In the genomic region with DNA sequence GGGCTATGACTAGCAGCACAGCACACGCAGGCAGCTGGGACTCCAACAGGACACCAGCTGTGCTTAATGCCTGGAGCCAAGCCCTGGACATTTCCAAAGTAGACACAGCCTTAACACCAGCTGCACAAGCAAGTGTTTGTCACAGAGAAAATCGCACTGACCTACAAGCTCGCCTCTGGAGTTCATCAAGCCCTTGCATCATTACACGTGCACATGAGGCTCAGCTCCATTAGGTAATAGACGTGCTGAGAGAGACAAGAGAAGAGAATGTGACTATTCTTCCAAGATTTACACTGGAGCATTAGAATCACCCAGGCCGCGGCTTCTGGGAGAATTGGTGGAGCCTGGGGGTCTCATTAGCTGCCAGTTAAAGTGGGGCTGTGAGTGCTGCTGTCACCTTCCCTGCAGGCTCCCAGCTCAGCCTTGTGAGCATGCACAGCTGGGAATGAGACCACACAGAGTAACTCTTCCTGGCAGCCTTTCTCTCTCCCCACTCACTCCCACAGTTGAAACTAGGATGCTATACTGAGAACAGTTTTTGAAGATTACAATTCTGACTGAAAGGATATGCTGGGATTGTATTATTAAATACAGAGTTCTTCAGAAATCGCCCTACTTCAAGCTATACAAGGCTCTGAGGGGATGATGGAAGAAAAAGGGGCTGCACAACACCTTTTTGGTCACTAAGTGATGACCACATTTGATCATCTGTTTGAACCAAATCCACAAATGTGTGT, we compare ENCODE assay signal across 1 cellular context.
TF ChIP-seq lines count a peak whose summit lies in the region.

No MANE protein-coding gene starts in this region.

TF ChIP-seq in H1, 55 proteins besides CTCF, POLR2A, EP300 and RAD21:
- TF ChIP-seq SAP30 (IDR thresholded peaks at IDR 0.05; ENCODE audit: insufficient read depth, insufficient replicate concordance, low read length) (no peak), BRCA1 (IDR thresholded peaks at IDR 0.05; ENCODE audit: low read depth, low read length) (no peak), SP2 (IDR thresholded peaks at IDR 0.05; ENCODE audit: low read length) (no peak), ASH2L (IDR thresholded peaks at IDR 0.05; ENCODE audit: low read length) (no peak), CHD1 (IDR thresholded peaks at IDR 0.05; ENCODE audit: low read depth, low read length) (no peak), MAFK (IDR thresholded peaks at IDR 0.05; ENCODE audit: low read depth, low read length) (no peak), ZNF274 (IDR thresholded peaks at IDR 0.05; ENCODE audit: borderline replicate concordance, extremely low read depth, low read length) (no peak), GABPA (IDR thresholded peaks at IDR 0.05; ENCODE audit: borderline replicate concordance, insufficient read depth, low read length) (no peak), SUZ12 (IDR thresholded peaks at IDR 0.05; ENCODE audit: low read length) (no peak), ATF2 (IDR thresholded peaks at IDR 0.05; ENCODE audit: low read length) (no peak), BCL11A (IDR thresholded peaks at IDR 0.05; ENCODE audit: low read depth in 2 of 2, low read length in 2 of 2) (no peak), KDM5A (IDR thresholded peaks at IDR 0.05; ENCODE audit: low read length) (no peak)
- TF ChIP-seq, protein P1, sequence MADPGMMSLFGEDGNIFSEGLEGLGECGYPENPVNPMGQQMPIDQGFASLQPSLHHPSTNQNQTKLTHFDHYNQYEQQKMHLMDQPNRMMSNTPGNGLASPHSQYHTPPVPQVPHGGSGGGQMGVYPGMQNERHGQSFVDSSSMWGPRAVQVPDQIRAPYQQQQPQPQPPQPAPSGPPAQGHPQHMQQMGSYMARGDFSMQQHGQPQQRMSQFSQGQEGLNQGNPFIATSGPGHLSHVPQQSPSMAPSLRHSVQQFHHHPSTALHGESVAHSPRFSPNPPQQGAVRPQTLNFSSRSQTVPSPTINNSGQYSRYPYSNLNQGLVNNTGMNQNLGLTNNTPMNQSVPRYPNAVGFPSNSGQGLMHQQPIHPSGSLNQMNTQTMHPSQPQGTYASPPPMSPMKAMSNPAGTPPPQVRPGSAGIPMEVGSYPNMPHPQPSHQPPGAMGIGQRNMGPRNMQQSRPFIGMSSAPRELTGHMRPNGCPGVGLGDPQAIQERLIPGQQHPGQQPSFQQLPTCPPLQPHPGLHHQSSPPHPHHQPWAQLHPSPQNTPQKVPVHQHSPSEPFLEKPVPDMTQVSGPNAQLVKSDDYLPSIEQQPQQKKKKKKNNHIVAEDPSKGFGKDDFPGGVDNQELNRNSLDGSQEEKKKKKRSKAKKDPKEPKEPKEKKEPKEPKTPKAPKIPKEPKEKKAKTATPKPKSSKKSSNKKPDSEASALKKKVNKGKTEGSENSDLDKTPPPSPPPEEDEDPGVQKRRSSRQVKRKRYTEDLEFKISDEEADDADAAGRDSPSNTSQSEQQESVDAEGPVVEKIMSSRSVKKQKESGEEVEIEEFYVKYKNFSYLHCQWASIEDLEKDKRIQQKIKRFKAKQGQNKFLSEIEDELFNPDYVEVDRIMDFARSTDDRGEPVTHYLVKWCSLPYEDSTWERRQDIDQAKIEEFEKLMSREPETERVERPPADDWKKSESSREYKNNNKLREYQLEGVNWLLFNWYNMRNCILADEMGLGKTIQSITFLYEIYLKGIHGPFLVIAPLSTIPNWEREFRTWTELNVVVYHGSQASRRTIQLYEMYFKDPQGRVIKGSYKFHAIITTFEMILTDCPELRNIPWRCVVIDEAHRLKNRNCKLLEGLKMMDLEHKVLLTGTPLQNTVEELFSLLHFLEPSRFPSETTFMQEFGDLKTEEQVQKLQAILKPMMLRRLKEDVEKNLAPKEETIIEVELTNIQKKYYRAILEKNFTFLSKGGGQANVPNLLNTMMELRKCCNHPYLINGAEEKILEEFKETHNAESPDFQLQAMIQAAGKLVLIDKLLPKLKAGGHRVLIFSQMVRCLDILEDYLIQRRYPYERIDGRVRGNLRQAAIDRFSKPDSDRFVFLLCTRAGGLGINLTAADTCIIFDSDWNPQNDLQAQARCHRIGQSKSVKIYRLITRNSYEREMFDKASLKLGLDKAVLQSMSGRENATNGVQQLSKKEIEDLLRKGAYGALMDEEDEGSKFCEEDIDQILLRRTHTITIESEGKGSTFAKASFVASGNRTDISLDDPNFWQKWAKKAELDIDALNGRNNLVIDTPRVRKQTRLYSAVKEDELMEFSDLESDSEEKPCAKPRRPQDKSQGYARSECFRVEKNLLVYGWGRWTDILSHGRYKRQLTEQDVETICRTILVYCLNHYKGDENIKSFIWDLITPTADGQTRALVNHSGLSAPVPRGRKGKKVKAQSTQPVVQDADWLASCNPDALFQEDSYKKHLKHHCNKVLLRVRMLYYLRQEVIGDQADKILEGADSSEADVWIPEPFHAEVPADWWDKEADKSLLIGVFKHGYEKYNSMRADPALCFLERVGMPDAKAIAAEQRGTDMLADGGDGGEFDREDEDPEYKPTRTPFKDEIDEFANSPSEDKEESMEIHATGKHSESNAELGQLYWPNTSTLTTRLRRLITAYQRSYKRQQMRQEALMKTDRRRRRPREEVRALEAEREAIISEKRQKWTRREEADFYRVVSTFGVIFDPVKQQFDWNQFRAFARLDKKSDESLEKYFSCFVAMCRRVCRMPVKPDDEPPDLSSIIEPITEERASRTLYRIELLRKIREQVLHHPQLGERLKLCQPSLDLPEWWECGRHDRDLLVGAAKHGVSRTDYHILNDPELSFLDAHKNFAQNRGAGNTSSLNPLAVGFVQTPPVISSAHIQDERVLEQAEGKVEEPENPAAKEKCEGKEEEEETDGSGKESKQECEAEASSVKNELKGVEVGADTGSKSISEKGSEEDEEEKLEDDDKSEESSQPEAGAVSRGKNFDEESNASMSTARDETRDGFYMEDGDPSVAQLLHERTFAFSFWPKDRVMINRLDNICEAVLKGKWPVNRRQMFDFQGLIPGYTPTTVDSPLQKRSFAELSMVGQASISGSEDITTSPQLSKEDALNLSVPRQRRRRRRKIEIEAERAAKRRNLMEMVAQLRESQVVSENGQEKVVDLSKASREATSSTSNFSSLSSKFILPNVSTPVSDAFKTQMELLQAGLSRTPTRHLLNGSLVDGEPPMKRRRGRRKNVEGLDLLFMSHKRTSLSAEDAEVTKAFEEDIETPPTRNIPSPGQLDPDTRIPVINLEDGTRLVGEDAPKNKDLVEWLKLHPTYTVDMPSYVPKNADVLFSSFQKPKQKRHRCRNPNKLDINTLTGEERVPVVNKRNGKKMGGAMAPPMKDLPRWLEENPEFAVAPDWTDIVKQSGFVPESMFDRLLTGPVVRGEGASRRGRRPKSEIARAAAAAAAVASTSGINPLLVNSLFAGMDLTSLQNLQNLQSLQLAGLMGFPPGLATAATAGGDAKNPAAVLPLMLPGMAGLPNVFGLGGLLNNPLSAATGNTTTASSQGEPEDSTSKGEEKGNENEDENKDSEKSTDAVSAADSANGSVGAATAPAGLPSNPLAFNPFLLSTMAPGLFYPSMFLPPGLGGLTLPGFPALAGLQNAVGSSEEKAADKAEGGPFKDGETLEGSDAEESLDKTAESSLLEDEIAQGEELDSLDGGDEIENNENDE (IDR thresholded peaks at IDR 0.05; ENCODE audit: insufficient replicate concordance, low read length), result no peak
